In genomic region chr10:133334495-133335237, GRCh38 we compare ENCODE assay signal across 8 cellular contexts. TPM values are rescaled to one million over a fixed set of nuclear protein-coding genes. Genes with fewer than 3 reads are reported as not detected.
DNase-seq lines count a peak whose midpoint lies in the region; ATAC-seq, FAIRE-seq and TF ChIP-seq lines count a peak whose summit lies in the region.

No MANE protein-coding gene starts in this region.

- H2AFZ ChIP-seq in astrocyte (ENCODE audit: low read depth, low read length) (peak overlapping the region; percentile 56), MM.1S (ENCODE audit: low read length) (no peak overlapping the region)

- H3K4me3 Mint-ChIP-seq in activated CD4-positive, alpha-beta T cell treated with anti-CD3 and anti-CD28 coated beads, Interleukin-2, amount 10 ng/mL, durations not matched to agents 7 days and 5 days = no peak overlapping the region
- H3K4me3 Mint-ChIP-seq in astrocyte (ENCODE audit: unreplicated experiment) = no peak overlapping the region

- POLR2A ChIA-PET in activated CD4-positive, alpha-beta T cell treated with anti-CD3 and anti-CD28 coated beads, Interleukin-2, amount 10 ng/mL, durations not matched to agents 7 days and 5 days (lab: Charles Lee) = no interaction called here

- no peaks in the 10 kb centered on the region for H3K36me3 Mint-ChIP-seq in activated CD4-positive, alpha-beta T cell treated with anti-CD3 and anti-CD28 coated beads, Interleukin-2, amount 10 ng/mL, durations not matched to agents 7 days and 5 days (ENCODE audit: low read depth)
- peaks cover 2% of the 10 kb centered on the region for H3K36me3 Mint-ChIP-seq in astrocyte (ENCODE audit: low read depth, unreplicated experiment)

- H3K4me2 ChIP-seq in astrocyte (ENCODE audit: low read length) (peak overlapping the region; percentile 80), MM.1S (ENCODE audit: low read depth, low read length) (no peak overlapping the region)

- DNase-seq in activated CD4-positive, alpha-beta T cell treated with anti-CD3 and anti-CD28 coated beads for 48 hours = peak; percentile 50
- no peak for DNase-seq in activated CD4-positive, alpha-beta T cell treated with anti-CD3 and anti-CD28 coated beads, Interleukin-2, amount 10 ng/mL, durations not matched to agents 7 days and 5 days
- no peak for DNase-seq in astrocyte (ENCODE audit: low read depth)
- DNase-seq in iPS-NIHi11 (ENCODE audit: low spot score) = peak; percentile 70
- no peak for DNase-seq in MM.1S
- no peak for DNase-seq in COLO829 (ENCODE audit: low spot score)

- H4K20me1 ChIP-seq in astrocyte (ENCODE audit: insufficient read depth, low read length) (no peaks in the 10 kb centered on the region), MM.1S (ENCODE audit: insufficient read depth, low read length) (no peaks in the 10 kb centered on the region)

- H3K9me3 Mint-ChIP-seq in activated CD4-positive, alpha-beta T cell treated with anti-CD3 and anti-CD28 coated beads, Interleukin-2, amount 10 ng/mL, durations not matched to agents 7 days and 5 days = no peaks in the 10 kb centered on the region
- H3K9me3 Mint-ChIP-seq in astrocyte (ENCODE audit: unreplicated experiment) = peaks cover 4% of the 10 kb centered on the region

- peaks cover 3% of the 10 kb centered on the region for H3K4me1 Mint-ChIP-seq in activated CD4-positive, alpha-beta T cell treated with anti-CD3 and anti-CD28 coated beads, Interleukin-2, amount 10 ng/mL, durations not matched to agents 7 days and 5 days
- no peaks in the 10 kb centered on the region for H3K4me1 Mint-ChIP-seq in astrocyte (ENCODE audit: low read depth, unreplicated experiment)

- no peak overlapping the region for H3K27ac ChIP-seq in astrocyte (ENCODE audit: low read depth, low read length)
- no peak overlapping the region for H3K27ac ChIP-seq in subcutaneous abdominal adipose tissue (ENCODE audit: low read depth, low read length)
- no peak overlapping the region for H3K27ac ChIP-seq in MM.1S (ENCODE audit: low read length)

- H3K4me3 ChIP-seq in astrocyte (ENCODE audit: insufficient read depth, low read depth, low read length) = peak overlapping the region; percentile 33
- H3K4me3 ChIP-seq in subcutaneous abdominal adipose tissue (ENCODE audit: low read depth in 1 of 5, low read length in 5 of 5) = peak overlapping the region in 3 of 5 donors; percentile 40 to 52 (median 41)
- H3K4me3 ChIP-seq in MM.1S (ENCODE audit: low read length) = no peak overlapping the region

- no peaks in the 10 kb centered on the region for H3K36me3 ChIP-seq in astrocyte (ENCODE audit: insufficient read depth, low read length)
- H3K36me3 ChIP-seq in subcutaneous abdominal adipose tissue (ENCODE audit: control insufficient read depth in 5 of 5, insufficient read depth in 5 of 5, low read length in 5 of 5) = no peaks in the 10 kb centered on the region
- no peaks in the 10 kb centered on the region for H3K36me3 ChIP-seq in MM.1S (replicated peaks; ENCODE audit: insufficient read depth, low read length)

- ATAC-seq in HG03457 (IDR thresholded peaks at IDR 0.05; ENCODE audit: unreplicated experiment) = no peak

- TF ChIP-seq CTCF in astrocyte (IDR thresholded peaks at IDR 0.05; ENCODE audit: insufficient read depth, low read depth, low read length) (no peak), MM.1S (IDR thresholded peaks at IDR 0.05; ENCODE audit: low read length) (no peak)

- H3K27me3 ChIP-seq in astrocyte (ENCODE audit: insufficient read depth, low read length) (peaks cover 37% of the 10 kb centered on the region), subcutaneous abdominal adipose tissue (ENCODE audit: control insufficient read depth in 5 of 5, insufficient read depth in 4 of 5, low read length in 5 of 5) (peaks cover 32 to 73% (median 47%) of the 10 kb centered on the region in 5 donors), MM.1S (replicated peaks; ENCODE audit: insufficient read depth, low read length) (peaks cover 39% of the 10 kb centered on the region)

- H3K79me2 ChIP-seq in astrocyte (ENCODE audit: insufficient read depth, low read length) (no peaks in the 10 kb centered on the region), MM.1S (ENCODE audit: low read length) (no peaks in the 10 kb centered on the region)

- H3K9me2 ChIP-seq in MM.1S (replicated peaks; ENCODE audit: insufficient read depth, low read length) = no peaks in the 10 kb centered on the region

- CTCF ChIA-PET in activated CD4-positive, alpha-beta T cell treated with anti-CD3 and anti-CD28 coated beads, Interleukin-2, amount 10 ng/mL, durations not matched to agents 7 days and 5 days (lab: Charles Lee) = interaction anchor here (1.3 kb wide), 1 partner anchor 9 kb away, joined by 4 read pairs; no protein-coding TSS in a partner anchor

- no peaks in the 10 kb centered on the region for H3F3A ChIP-seq in MM.1S (ENCODE audit: insufficient read depth, low read length)

- H3K9ac ChIP-seq in astrocyte (ENCODE audit: low read length) (no peak overlapping the region), subcutaneous abdominal adipose tissue (ENCODE audit: low read length in 5 of 5) (no peak overlapping the region), MM.1S (ENCODE audit: low read length) (no peak overlapping the region)

- peaks cover 42% of the 10 kb centered on the region for H3K27me3 Mint-ChIP-seq in activated CD4-positive, alpha-beta T cell treated with anti-CD3 and anti-CD28 coated beads, Interleukin-2, amount 10 ng/mL, durations not matched to agents 7 days and 5 days
- peaks cover 32% of the 10 kb centered on the region for H3K27me3 Mint-ChIP-seq in astrocyte (ENCODE audit: low read depth, unreplicated experiment)

- FAIRE-seq in astrocyte (lab: Jason Lieb, UNC) = no peak

- H3K27ac Mint-ChIP-seq in activated CD4-positive, alpha-beta T cell treated with anti-CD3 and anti-CD28 coated beads, Interleukin-2, amount 10 ng/mL, durations not matched to agents 7 days and 5 days = no peak overlapping the region
- no peak overlapping the region for H3K27ac Mint-ChIP-seq in astrocyte (ENCODE audit: unreplicated experiment)

- H3K4me1 ChIP-seq in astrocyte (ENCODE audit: insufficient read depth, low read length) (peaks cover 14% of the 10 kb centered on the region), subcutaneous abdominal adipose tissue (ENCODE audit: control insufficient read depth in 5 of 5, insufficient read depth in 5 of 5, low read length in 5 of 5) (peaks cover 0 to 28% (median 16%) of the 10 kb centered on the region in 5 donors), MM.1S (ENCODE audit: low read length) (no peaks in the 10 kb centered on the region)

- no peaks in the 10 kb centered on the region for H3K9me3 ChIP-seq in astrocyte (ENCODE audit: insufficient read depth, low read depth, low read length)
- H3K9me3 ChIP-seq in subcutaneous abdominal adipose tissue (ENCODE audit: control insufficient read depth in 5 of 5, low read length in 5 of 5) = no peaks in the 10 kb centered on the region
- H3K9me3 ChIP-seq in MM.1S (replicated peaks; ENCODE audit: insufficient read depth, low read length) = no peaks in the 10 kb centered on the region

RNA-seq across cellular contexts. Expression of gene CALY, which starts 2.0 kb away (rescaled TPM):
- total RNA-seq in activated CD4-positive, alpha-beta T cell treated with anti-CD3 and anti-CD28 coated beads, Interleukin-2, amount 10 ng/mL, durations not matched to agents 7 days and 5 days = not detected
- 0.77 and 1.1 TPM in 2 replicates for total RNA-seq in astrocyte

RNA-seq across cellular contexts. Expression of gene PRAP1, which starts 12.5 kb away (rescaled TPM):
- total RNA-seq in activated CD4-positive, alpha-beta T cell treated with anti-CD3 and anti-CD28 coated beads, Interleukin-2, amount 10 ng/mL, durations not matched to agents 7 days and 5 days = not detected
- not detected in 2 replicates for total RNA-seq in astrocyte

RNA-seq across cellular contexts. Expression of gene FUOM, which starts 23.2 kb away (rescaled TPM):
- total RNA-seq in activated CD4-positive, alpha-beta T cell treated with anti-CD3 and anti-CD28 coated beads, Interleukin-2, amount 10 ng/mL, durations not matched to agents 7 days and 5 days = 10 to 100 TPM; 11.9 to 16.2 TPM
- total RNA-seq in astrocyte = 28.8 and 29.3 TPM in 2 replicates

RNA-seq across cellular contexts. Expression of gene ZNF511, which starts 26.0 kb away (rescaled TPM):
- total RNA-seq in activated CD4-positive, alpha-beta T cell treated with anti-CD3 and anti-CD28 coated beads, Interleukin-2, amount 10 ng/mL, durations not matched to agents 7 days and 5 days = 10 to 100 TPM; 54.5 to 59.7 TPM
- 23.8 and 25.5 TPM in 2 replicates for total RNA-seq in astrocyte

RNA-seq across cellular contexts. Expression of gene TUBGCP2, which starts 26.0 kb away (rescaled TPM):
- total RNA-seq in activated CD4-positive, alpha-beta T cell treated with anti-CD3 and anti-CD28 coated beads, Interleukin-2, amount 10 ng/mL, durations not matched to agents 7 days and 5 days = 10 to 100 TPM; 52.4 to 54.2 TPM
- 56.2 and 57.8 TPM in 2 replicates for total RNA-seq in astrocyte

Comparison
In these comparisons a context has a peak if more than half of its experiments do, and no peak if none do; other contexts are left out.
1. DNase-seq: peak in activated CD4-positive, alpha-beta T cell treated with anti-CD3 and anti-CD28 coated beads for 48 hours (single experiment) and iPS-NIHi11 (single experiment); none in activated CD4-positive, alpha-beta T cell treated with anti-CD3 and anti-CD28 coated beads, Interleukin-2, amount 10 ng/mL, durations not matched to agents 7 days and 5 days (single experiment), astrocyte (single experiment), MM.1S (single experiment) and COLO829 (single experiment).